Comparison of ENCODE assay signal across 10 cellular contexts in the genomic region with DNA sequence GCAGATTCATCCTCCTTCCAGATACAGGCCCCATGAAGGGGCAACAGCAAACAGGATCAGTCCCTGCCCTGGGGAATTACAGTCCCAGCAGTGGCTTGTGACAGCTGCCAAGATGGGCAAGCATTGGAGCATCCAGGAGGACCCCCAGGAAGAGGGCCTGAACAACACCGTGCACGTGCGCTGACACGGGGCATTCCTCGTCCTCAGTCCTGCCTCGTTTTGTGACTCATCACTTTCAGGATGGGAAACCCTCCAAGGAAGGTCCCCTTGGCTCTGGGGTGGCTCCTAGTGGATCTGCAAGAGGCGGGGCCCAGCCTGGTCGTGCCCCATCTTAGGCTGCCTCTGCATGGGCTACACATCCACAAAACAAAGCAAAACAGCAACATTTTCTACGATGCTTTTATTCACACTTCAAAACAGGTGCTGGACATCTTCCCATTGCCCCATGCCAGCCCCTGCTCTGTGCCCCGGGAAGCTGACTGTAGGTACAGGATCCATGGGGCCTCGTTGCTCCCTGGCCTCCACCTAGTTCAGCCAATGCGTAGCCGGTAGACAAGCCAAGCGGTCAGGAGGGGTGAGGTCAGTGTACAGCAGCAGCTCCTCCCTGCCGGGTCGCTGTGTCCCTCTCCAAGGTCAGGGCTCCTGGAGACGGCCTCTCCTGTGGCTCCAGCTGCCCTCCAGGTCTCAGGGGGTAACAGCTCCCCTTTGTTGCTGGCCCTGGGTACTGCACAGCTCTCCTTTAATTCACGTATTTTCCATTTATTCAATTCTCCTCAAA. TPM values are rescaled to one million over a fixed set of nuclear protein-coding genes. Genes with fewer than 3 reads are reported as not detected.
DNase-seq lines count a peak whose midpoint lies in the region; ATAC-seq and TF ChIP-seq lines count a peak whose summit lies in the region.
"Had no signal": no experiment of that assay in that cellular context is flagged by ENCODE, and none has a peak within 500 bp of the region (broad histone marks: within the 10 kb centered on the region; RNA-seq: fewer than 3 reads in every experiment).

No MANE protein-coding gene starts in this region.

- POLR2A ChIA-PET in HCT116 (lab: Charles Lee), result interaction anchor here (0.7 kb wide), 1 partner anchor 8 kb away, joined by 3 read pairs; no protein-coding TSS in a partner anchor

- H3K4me2 ChIP-seq in HCT116 (ENCODE audit: low read length) (peak overlapping the region; percentile 39), Karpas-422 (ENCODE audit: low read depth, low read length, poor library complexity, severe bottlenecking) (no peak overlapping the region)

- H2AFZ ChIP-seq in ACC112 (ENCODE audit: low read length, unreplicated experiment) (no peak overlapping the region), HCT116 (ENCODE audit: low read depth, low read length, poor library complexity, severe bottlenecking) (no peak overlapping the region), Karpas-422 (ENCODE audit: low read length) (no peak overlapping the region)
- H2AFZ ChIP-seq: hepatocyte had no signal

- peak; percentile 21 for ATAC-seq in HCT116
- ATAC-seq in GM21619 (IDR thresholded peaks at IDR 0.05; ENCODE audit: unreplicated experiment), result no peak

- RAD21 ChIA-PET in HCT116 (lab: Charles Lee; ENCODE audit: low non-redundant PET in 1 of 2, low total read pairs in 2 of 2, uncharacterized antibody in 2 of 2, unreplicated experiment in 2 of 2), result no interaction called here

- H3K4me1 ChIP-seq in ACC112 (ENCODE audit: control insufficient read depth, insufficient read depth, low read length, unreplicated experiment) (peaks cover 18% of the 10 kb centered on the region), HCT116 (ENCODE audit: control insufficient read depth in 1 of 2, insufficient read depth in 2 of 2, low read length in 2 of 2) (peaks cover 12 to 30% of the 10 kb centered on the region in 2 experiments), Karpas-422 (ENCODE audit: low read length) (peaks cover 9% of the 10 kb centered on the region)

- TF ChIP-seq RAD21 in HCT116 (IDR thresholded peaks at IDR 0.05; ENCODE audit: low read depth), result no peak

- no peaks in the 10 kb centered on the region for H3K79me2 ChIP-seq in ACC112 (ENCODE audit: control insufficient read depth, insufficient read depth, low read length, unreplicated experiment)
- H3K79me2 ChIP-seq in HCT116 (ENCODE audit: insufficient read depth, low read length), result no peaks in the 10 kb centered on the region
- no peaks in the 10 kb centered on the region for H3K79me2 ChIP-seq in Karpas-422 (ENCODE audit: low read length)

- CTCF ChIA-PET in HCT116 (lab: Charles Lee), result interaction anchor here (0.8 to 1.2 kb wide), 2 partner anchors 8 to 189 kb away, joined by 3 read pairs; no protein-coding TSS in a partner anchor

- intact Hi-C loops in HCT116 (cut with micrococcal nuclease), result no loop called here

- H3K9ac ChIP-seq in HCT116 (ENCODE audit: low read length) (0 out of 2 replicates have a peak overlapping the region, but pooled peaks have one; percentile 14), Karpas-422 (ENCODE audit: low read length) (no peak overlapping the region)

- no peaks in the 10 kb centered on the region for H3K36me3 ChIP-seq in ACC112 (ENCODE audit: insufficient read depth, low read length)
- H3K36me3 ChIP-seq in HCT116 (ENCODE audit: control insufficient read depth in 1 of 2, insufficient read depth in 2 of 2, low read length in 2 of 2), result no peaks in the 10 kb centered on the region
- no peaks in the 10 kb centered on the region for H3K36me3 ChIP-seq in Karpas-422 (ENCODE audit: insufficient read depth, low read length)

- H3K4me3 ChIP-seq in ACC112 (ENCODE audit: low read depth, low read length) (peak overlapping the region; percentile 75), HCT116 (replicated peaks in 1 of 2; ENCODE audit: low read depth in 1 of 2, low read length in 2 of 2) (no peak overlapping the region), Karpas-422 (ENCODE audit: low read length) (no peak overlapping the region)
- H3K4me3 ChIP-seq: hepatocyte had no signal

- H3K27me3 ChIP-seq in ACC112 (ENCODE audit: insufficient read depth, low read length) (no peaks in the 10 kb centered on the region), HCT116 (ENCODE audit: insufficient read depth, low read length) (no peaks in the 10 kb centered on the region), Karpas-422 (ENCODE audit: low read length) (no peaks in the 10 kb centered on the region)
- H3K27me3 ChIP-seq: hepatocyte had no signal

- H3K9me3 ChIP-seq in HCT116 (ENCODE audit: control insufficient read depth in 1 of 2, insufficient read depth in 1 of 2, low read depth in 1 of 2, low read length in 2 of 2), result no peaks in the 10 kb centered on the region
- H3K9me3 ChIP-seq in Karpas-422 (ENCODE audit: low read length), result no peaks in the 10 kb centered on the region

- TF ChIP-seq POLR2A in HCT116 (IDR thresholded peaks at IDR 0.05; ENCODE audit: borderline replicate concordance, extremely low read depth, insufficient read depth, insufficient read length), result no peak

- DNase-seq in HCT116 (ENCODE audit: low read depth, low spot score), result no peak
- peak; percentile 69 for DNase-seq in astrocyte of the hippocampus (ENCODE audit: low read depth, low spot score)
- DNase-seq in kidney tubule cell (ENCODE audit: low spot score), result peak; percentile 56
- no peak for DNase-seq in activated CD8-positive, alpha-beta memory T cell treated with anti-CD3 and anti-CD28 coated beads, Interleukin-2, amount 50 U/mL, for 4 hours
- DNase-seq in D341Med (ENCODE audit: low spot score), result no peak
- no peak for DNase-seq in Karpas-422
- DNase-seq: NCI-H1930 had no signal

- peak in 1 of 3 experiments; percentile 10; a peak in 1 of 6 replicates for TF ChIP-seq CTCF in HCT116 (IDR thresholded peaks at IDR 0.05 in 2 of 3, conservative IDR thresholded peaks at IDR 0.05 in 1 of 3; ENCODE audit: borderline replicate concordance in 1 of 3, insufficient read depth in 1 of 3, low read depth in 2 of 3, low read length in 2 of 3)

- H3K9me2 ChIP-seq in HCT116 (ENCODE audit: insufficient read depth) (no peaks in the 10 kb centered on the region), Karpas-422 (replicated peaks; ENCODE audit: insufficient read depth, low read length) (no peaks in the 10 kb centered on the region)

- BruUV-seq in HCT116 (replicated peaks; lab: Mats Ljungman, UMichigan), result no TSS peak

- H3K27ac ChIP-seq in ACC112 (ENCODE audit: low read depth, low read length) (no peak overlapping the region), HCT116 (ENCODE audit: low read depth, low read length) (peak overlapping the region; percentile 24; the same call in 1 of the 2 replicates), Karpas-422 (ENCODE audit: low read length) (no peak overlapping the region)
- H3K27ac ChIP-seq: hepatocyte had no signal

- H4K20me1 ChIP-seq in HCT116 (ENCODE audit: insufficient read depth) (no peaks in the 10 kb centered on the region), Karpas-422 (ENCODE audit: insufficient read depth, low read depth, low read length) (no peaks in the 10 kb centered on the region)

TF ChIP-seq in HCT116, 20 proteins besides CTCF, POLR2A, EP300 and RAD21:
- no peak for TF ChIP-seq YY1 (IDR thresholded peaks at IDR 0.05; ENCODE audit: extremely low read depth, insufficient replicate concordance, low read depth, low read length)

RNA-seq across cellular contexts. Expression of a gene that starts 32.3 kb away (rescaled TPM):
- total RNA-seq in HCT116 (2021; ENCODE audit: unreplicated experiment), result 6,223 TPM
- 6,644 and 8,513 TPM in 2 replicates for polyA plus RNA-seq in HCT116 (2012)
- 2,634 and 2,913 TPM in 2 replicates for total RNA-seq in Karpas-422 (2014; rRNA removed; shearing (Covaris generic); ENCODE audit: low replicate concordance)

RNA-seq across cellular contexts. Expression of a gene that starts 47.8 kb away (rescaled TPM):
- total RNA-seq in HCT116 (2021; ENCODE audit: unreplicated experiment), result 10.1 TPM
- polyA plus RNA-seq in HCT116 (2012), result 5.9 and 6.4 TPM in 2 replicates
- total RNA-seq in Karpas-422 (2014; rRNA removed; shearing (Covaris generic); ENCODE audit: low replicate concordance), result 0.63 and 1.2 TPM in 2 replicates

Comparison
In these comparisons a context has a peak if more than half of its experiments do, and no peak if none do; other contexts are left out.
1. DNase-seq: peak in astrocyte of the hippocampus (single experiment) and kidney tubule cell (single experiment); none in HCT116 (single experiment), activated CD8-positive, alpha-beta memory T cell treated with anti-CD3 and anti-CD28 coated beads, Interleukin-2, amount 50 U/mL, for 4 hours (single experiment), D341Med (single experiment) and Karpas-422 (single experiment).